ENCODE assay signal across 1 cellular context in genomic region chr3:98329392-98330124, GRCh38.
TF ChIP-seq lines count a peak whose summit lies in the region.

No MANE protein-coding gene starts in this region.

TF ChIP-seq in H1, 55 proteins besides CTCF, POLR2A, EP300 and RAD21:
- TF ChIP-seq USF2 (IDR thresholded peaks at IDR 0.05; ENCODE audit: low read length) = no peak
- TF ChIP-seq JUND (IDR thresholded peaks at IDR 0.05; ENCODE audit: low read length) = peak; percentile 45; the same call in 1 of the 2 replicates
